6 cellular contexts compared by ENCODE assay signal in genomic region chr3:50627407-50628051, GRCh38. TPM values are rescaled to one million over a fixed set of nuclear protein-coding genes. Genes with fewer than 3 reads are reported as not detected.
DNase-seq lines count a peak whose midpoint lies in the region; ATAC-seq and TF ChIP-seq lines count a peak whose summit lies in the region.

No MANE protein-coding gene starts in this region.

- peak overlapping the region; percentile 80 for H3K27ac Mint-ChIP-seq in activated T-cell treated with anti-CD3 and anti-CD28 coated beads, Interleukin-2, amount 50 U/mL, for 24 hours
- H3K27ac Mint-ChIP-seq in activated CD4-positive, alpha-beta memory T cell treated with anti-CD3 and anti-CD28 coated beads for 36 hours = peak overlapping the region; percentile 84

- H3K4me3 ChIP-seq in lung = no peak overlapping the region

- H3K27me3 ChIP-seq in lung (ENCODE audit: control insufficient read depth, insufficient read depth) = no peaks in the 10 kb centered on the region

- DNase-seq in activated T-cell treated with anti-CD3 and anti-CD28 coated beads, Interleukin-2, amount 50 U/mL, for 24 hours = peak; percentile 37
- no peak for DNase-seq in activated T-cell treated with anti-CD3 and anti-CD28 coated beads for 4 hours
- DNase-seq in activated CD4-positive, alpha-beta memory T cell treated with anti-CD3 and anti-CD28 coated beads for 36 hours = peak; percentile 59
- DNase-seq in lung (ENCODE audit: low spot score) = peak; percentile 77
- no peak for DNase-seq in cerebellar cortex (ENCODE audit: low spot score)
- no peak for DNase-seq in NCI-H345 treated with DMSO at 0.1 percent for 48 hours (lab: John Stamatoyannopoulos, UW; ENCODE audit: unreplicated experiment)

- 53 to 58% methylated on average over 6 of the region's 6 CpGs for WGBS in lung, 2 donors

- peaks cover 99% of the 10 kb centered on the region for H3K36me3 Mint-ChIP-seq in activated T-cell treated with anti-CD3 and anti-CD28 coated beads, Interleukin-2, amount 50 U/mL, for 24 hours (ENCODE audit: low read depth)
- H3K36me3 Mint-ChIP-seq in activated CD4-positive, alpha-beta memory T cell treated with anti-CD3 and anti-CD28 coated beads for 36 hours = peaks cover 35% of the 10 kb centered on the region

- no peaks in the 10 kb centered on the region for H3K27me3 Mint-ChIP-seq in activated T-cell treated with anti-CD3 and anti-CD28 coated beads, Interleukin-2, amount 50 U/mL, for 24 hours
- no peaks in the 10 kb centered on the region for H3K27me3 Mint-ChIP-seq in activated CD4-positive, alpha-beta memory T cell treated with anti-CD3 and anti-CD28 coated beads for 36 hours

- intact Hi-C loops in activated CD4-positive, alpha-beta memory T cell treated with anti-CD3 and anti-CD28 coated beads for 36 hours (cut with micrococcal nuclease) = no loop called here

- peaks cover 0 to 4% of the 10 kb centered on the region in 2 donors for H3K36me3 ChIP-seq in lung (ENCODE audit: control insufficient read depth in 2 of 2, insufficient read depth in 2 of 2, low read length in 2 of 2)

- no peaks in the 10 kb centered on the region for H3K9me3 Mint-ChIP-seq in activated T-cell treated with anti-CD3 and anti-CD28 coated beads, Interleukin-2, amount 50 U/mL, for 24 hours
- no peaks in the 10 kb centered on the region for H3K9me3 Mint-ChIP-seq in activated CD4-positive, alpha-beta memory T cell treated with anti-CD3 and anti-CD28 coated beads for 36 hours

- H3K4me3 Mint-ChIP-seq in activated T-cell treated with anti-CD3 and anti-CD28 coated beads, Interleukin-2, amount 50 U/mL, for 24 hours = peak overlapping the region; percentile 21
- no peak overlapping the region for H3K4me3 Mint-ChIP-seq in activated CD4-positive, alpha-beta memory T cell treated with anti-CD3 and anti-CD28 coated beads for 36 hours

- TF ChIP-seq CTCF in lung (IDR thresholded peaks at IDR 0.05; ENCODE audit: control extremely low read depth, extremely low read depth) = no peak

- peaks cover 100% of the 10 kb centered on the region for H3K4me1 Mint-ChIP-seq in activated T-cell treated with anti-CD3 and anti-CD28 coated beads, Interleukin-2, amount 50 U/mL, for 24 hours (ENCODE audit: low read depth)
- H3K4me1 Mint-ChIP-seq in activated CD4-positive, alpha-beta memory T cell treated with anti-CD3 and anti-CD28 coated beads for 36 hours (ENCODE audit: low read depth) = peaks cover 98% of the 10 kb centered on the region

- POLR2A ChIA-PET in activated CD4-positive, alpha-beta memory T cell treated with anti-CD3 and anti-CD28 coated beads for 36 hours (lab: Charles Lee) = interaction anchor here (0.8 to 2.4 kb wide), 4 partner anchors 25 to 27 kb away, joined by 3 to 8 read pairs (median 4); no protein-coding TSS in a partner anchor

- H3K9me3 ChIP-seq in lung (ENCODE audit: control insufficient read depth in 2 of 2, insufficient read depth in 1 of 2, low read length in 1 of 2) = no peaks in the 10 kb centered on the region

- peaks cover 15 to 43% of the 10 kb centered on the region in 2 donors for H3K4me1 ChIP-seq in lung (ENCODE audit: control insufficient read depth in 2 of 2, insufficient read depth in 2 of 2, low read length in 2 of 2)

- ATAC-seq in lung (ENCODE audit: insufficient read depth, low FRiP score) = peak; percentile 87

- H3K27ac ChIP-seq in lung (ENCODE audit: low read depth in 1 of 2, low read length in 1 of 2) = peak overlapping the region; percentile 62 to 83

- CTCF ChIA-PET in activated CD4-positive, alpha-beta memory T cell treated with anti-CD3 and anti-CD28 coated beads for 36 hours (lab: Charles Lee) = interaction anchor here (1.0 to 2.8 kb wide), 10 partner anchors 9 to 344 kb away, joined by 3 to 18 read pairs (median 4); partner anchors contain the start of genes DOCK3, HEMK1 and MAPKAPK3

RNA-seq across cellular contexts. Expression of gene MAPKAPK3, which starts 10.6 kb away (rescaled TPM):
- 100 to 1,000 TPM; 186 to 187 TPM for total RNA-seq in activated CD4-positive, alpha-beta memory T cell treated with anti-CD3 and anti-CD28 coated beads for 36 hours
- total RNA-seq in lung = 10 to 100 TPM; 23.6 to 96.1 TPM
- polyA plus RNA-seq in lung = 10 to 100 TPM; 50.8 to 92.1 TPM

RNA-seq across cellular contexts. Expression of gene CISH, which starts 16.0 kb away (rescaled TPM):
- 100 to 1,000 TPM; 319 TPM for total RNA-seq in activated CD4-positive, alpha-beta memory T cell treated with anti-CD3 and anti-CD28 coated beads for 36 hours
- 10 to 100 TPM; 42.9 to 50.2 TPM for total RNA-seq in lung
- 100 to 1,000 TPM in 1 of 2 donors, 10 to 100 TPM in 1; 37.8 to 104 TPM for polyA plus RNA-seq in lung

RNA-seq across cellular contexts. Expression of gene DOCK3, which starts 47.2 kb away (rescaled TPM):
- 1 to 10 TPM; 2.7 to 2.9 TPM for total RNA-seq in activated CD4-positive, alpha-beta memory T cell treated with anti-CD3 and anti-CD28 coated beads for 36 hours
- total RNA-seq in lung = 1 to 10 TPM in 1 of 2 donors, under 1 TPM in 1; 0.25 to 1.4 TPM
- under 1 TPM; 0.06 to 0.43 TPM for polyA plus RNA-seq in lung

RNA-seq across cellular contexts. Expression of gene HEMK1, which starts 58.2 kb away (rescaled TPM):
- 10 to 100 TPM; 78.7 to 82.6 TPM for total RNA-seq in activated CD4-positive, alpha-beta memory T cell treated with anti-CD3 and anti-CD28 coated beads for 36 hours
- 10 to 100 TPM; 17.3 to 28.0 TPM for total RNA-seq in lung
- polyA plus RNA-seq in lung = 10 to 100 TPM; 16.0 to 20.1 TPM

RNA-seq across cellular contexts. Expression of gene C3orf18, which starts 60.0 kb away (rescaled TPM):
- total RNA-seq in activated CD4-positive, alpha-beta memory T cell treated with anti-CD3 and anti-CD28 coated beads for 36 hours = 10 to 100 TPM; 16.7 to 17.0 TPM
- 1 to 10 TPM; 5.7 to 7.0 TPM for total RNA-seq in lung
- 1 to 10 TPM; 2.7 to 3.2 TPM for polyA plus RNA-seq in lung

Comparison
In these comparisons a context has a peak if more than half of its experiments do, and no peak if none do; other contexts are left out.
1. DNase-seq: peak in activated T-cell treated with anti-CD3 and anti-CD28 coated beads, Interleukin-2, amount 50 U/mL, for 24 hours (single experiment), activated CD4-positive, alpha-beta memory T cell treated with anti-CD3 and anti-CD28 coated beads for 36 hours (single experiment) and lung (single experiment); none in activated T-cell treated with anti-CD3 and anti-CD28 coated beads for 4 hours (single experiment), cerebellar cortex (single experiment) and NCI-H345 treated with DMSO at 0.1 percent for 48 hours (single experiment).
2. RNA of gene CISH, which starts 16.0 kb away (total RNA-seq): 319 TPM in activated CD4-positive, alpha-beta memory T cell treated with anti-CD3 and anti-CD28 coated beads for 36 hours; 42.9 to 50.2 TPM in lung; every median in the first group is over 4 times any median in the second.